In the genomic region with DNA sequence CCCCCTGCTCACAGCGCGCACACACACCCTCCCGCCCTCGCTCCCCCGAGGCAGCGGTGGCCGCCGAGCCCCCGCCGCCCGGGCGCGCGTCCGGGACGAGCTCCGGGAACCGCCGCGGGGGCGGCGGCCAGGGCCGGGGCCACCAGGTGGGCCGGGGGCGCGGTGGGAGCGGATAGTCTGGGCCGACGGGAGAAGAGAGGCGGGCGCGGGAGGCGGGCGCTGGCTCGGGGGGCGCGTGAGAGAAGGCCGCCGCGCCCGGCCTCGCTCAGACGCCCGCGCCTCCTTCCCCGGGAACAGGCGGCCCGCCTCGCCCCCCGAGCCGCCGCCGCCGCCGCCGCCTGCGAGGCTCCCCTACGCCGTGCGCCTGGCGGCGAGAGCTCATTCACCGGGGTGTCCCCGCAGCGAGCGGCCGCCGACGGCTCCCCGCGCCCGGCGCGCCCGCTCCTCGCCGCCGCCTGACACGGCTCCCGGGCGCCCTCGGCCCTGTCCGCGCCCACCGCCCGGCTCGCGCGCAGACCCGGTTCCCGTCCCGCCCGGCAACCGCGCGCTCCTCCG, we compare ENCODE assay signal across 8 cellular contexts. TPM values are rescaled to one million over a fixed set of nuclear protein-coding genes. Genes with fewer than 3 reads are reported as not detected.
DNase-seq lines count a peak whose midpoint lies in the region; ATAC-seq and TF ChIP-seq lines count a peak whose summit lies in the region.

Gene GNAQ, minus strand, starts transcription at position 541 of the 555 bp plus-strand sequence. CDS start 576 bp downstream, outside the sequence.

- H3K36me3 ChIP-seq in HEK293 (ENCODE audit: control insufficient read depth in 2 of 2, insufficient read depth in 1 of 2, low read length in 2 of 2) (no peaks in the 10 kb centered on the region), aorta (ENCODE audit: control insufficient read depth in 1 of 2, insufficient read depth in 2 of 2, low read length in 1 of 2) (no peaks in the 10 kb centered on the region)

- peak within 1 kb of the TSS; percentile 92 for H3K27ac Mint-ChIP-seq in activated T-cell treated with anti-CD3 and anti-CD28 coated beads, Interleukin-2, amount 50 U/mL, for 24 hours
- peak within 1 kb of the TSS; percentile 90 to 92 for H3K27ac Mint-ChIP-seq in natural killer cell

- POLR2A ChIA-PET in HEK293 (lab: Yijun Ruan, JAX), result interaction anchor here (0.7 to 1.1 kb wide), 3 partner anchors 54 to 124 kb away, joined by 3 read pairs; no protein-coding TSS in a partner anchor

- peak within 1 kb of the TSS; percentile 91 for H3K4me3 Mint-ChIP-seq in activated T-cell treated with anti-CD3 and anti-CD28 coated beads, Interleukin-2, amount 50 U/mL, for 24 hours
- peak within 1 kb of the TSS; percentile 93 for H3K4me3 Mint-ChIP-seq in natural killer cell

- no peaks in the 10 kb centered on the region for H3K27me3 Mint-ChIP-seq in activated T-cell treated with anti-CD3 and anti-CD28 coated beads, Interleukin-2, amount 50 U/mL, for 24 hours
- peaks cover 16 to 18% of the 10 kb centered on the region in 2 donors for H3K27me3 Mint-ChIP-seq in natural killer cell (ENCODE audit: low read depth in 2 of 2)

- H3K9me3 ChIP-seq in HEK293 (ENCODE audit: control insufficient read depth, insufficient read depth, low read depth, low read length), result no peaks in the 10 kb centered on the region
- no peaks in the 10 kb centered on the region for H3K9me3 ChIP-seq in aorta (ENCODE audit: control insufficient read depth, low read length)

- H3K9me3 Mint-ChIP-seq in activated T-cell treated with anti-CD3 and anti-CD28 coated beads, Interleukin-2, amount 50 U/mL, for 24 hours, result no peaks in the 10 kb centered on the region
- no peaks in the 10 kb centered on the region for H3K9me3 Mint-ChIP-seq in natural killer cell

- H3K27ac ChIP-seq in HEK293 (ENCODE audit: extremely low read depth, low read depth, low read length) (peak within 1 kb of the TSS; percentile 97), aorta (ENCODE audit: low read depth in 1 of 2, low read length in 2 of 2) (peak within 1 kb of the TSS; percentile 92 to 100)

- H3K4me1 ChIP-seq in HEK293 (ENCODE audit: control insufficient read depth, insufficient read depth, low read length) (peaks cover 4% of the 10 kb centered on the region), aorta (ENCODE audit: control insufficient read depth in 1 of 2, insufficient read depth in 2 of 2, low read length in 2 of 2) (peaks cover 0 to 2% of the 10 kb centered on the region in 2 donors)

- H3K36me3 Mint-ChIP-seq in activated T-cell treated with anti-CD3 and anti-CD28 coated beads, Interleukin-2, amount 50 U/mL, for 24 hours (ENCODE audit: low read depth), result peaks cover 5% of the 10 kb centered on the region
- H3K36me3 Mint-ChIP-seq in natural killer cell, result no peaks in the 10 kb centered on the region

- TF ChIP-seq CTCF in HEK293 (tag by site-specific recombination; IDR thresholded peaks at IDR 0.05) (no peak), fibroblast of the aortic adventitia (IDR thresholded peaks at IDR 0.05; ENCODE audit: insufficient read depth, low read length) (no peak), natural killer cell (IDR thresholded peaks at IDR 0.05) (no peak)

- intact Hi-C loops in natural killer cell (cut with micrococcal nuclease), result loop anchor here (5.0 to 10.0 kb wide), 4 partner anchors 183 to 854 kb away; partner anchors contain the start of gene VPS13A
- intact Hi-C loops in aorta (cut with DNase I), result loop anchor here (5.0 to 10.0 kb wide), 5 partner anchors 84 to 577 kb away; no protein-coding TSS in a partner anchor

- peak within 1 kb of the TSS; percentile 67 for H3K4me3 ChIP-seq in HEK293 (ENCODE audit: low read depth, low read length)
- peak within 1 kb of the TSS; percentile 91 for H3K4me3 ChIP-seq in fibroblast of the aortic adventitia (ENCODE audit: low read depth, low read length)
- peak within 1 kb of the TSS; percentile 89 to 100 for H3K4me3 ChIP-seq in aorta (ENCODE audit: low read length in 2 of 2)

- CTCF ChIA-PET in HEK293 (lab: Yijun Ruan, JAX), result interaction anchor here (0.6 to 6.9 kb wide), 3 partner anchors 27 to 259 kb away, joined by 3 to 94 read pairs (median 4); no protein-coding TSS in a partner anchor

- WGBS in aorta, 2 donors, result 0% methylated on average over 32 to 97 of the region's 97 CpGs

- H3K27me3 ChIP-seq in aorta (ENCODE audit: control insufficient read depth in 1 of 2, insufficient read depth in 2 of 2, low read length in 1 of 2), result no peaks in the 10 kb centered on the region

- DNase-seq in AG08396 (ENCODE audit: low spot score) (peak; percentile 60), fibroblast of the aortic adventitia (ENCODE audit: low read depth) (no peak), natural killer cell (no peak), aorta (peak; percentile 60 to 84)
- DNase-seq in activated T-cell treated with anti-CD3 and anti-CD28 coated beads, Interleukin-2, amount 50 U/mL, for 24 hours, result no peak

- ATAC-seq in natural killer cell (peak; percentile 34 to 53 (median 34)), aorta (ENCODE audit: low FRiP score) (no peak), HG02884 (IDR thresholded peaks at IDR 0.05; ENCODE audit: unreplicated experiment) (no peak), GM18517 (IDR thresholded peaks at IDR 0.05; ENCODE audit: unreplicated experiment) (no peak)

- peaks cover 64% of the 10 kb centered on the region for H3K4me1 Mint-ChIP-seq in activated T-cell treated with anti-CD3 and anti-CD28 coated beads, Interleukin-2, amount 50 U/mL, for 24 hours (ENCODE audit: low read depth)
- peaks cover 42 to 43% of the 10 kb centered on the region in 2 donors for H3K4me1 Mint-ChIP-seq in natural killer cell

TF ChIP-seq in HEK293, 187 proteins besides CTCF, POLR2A, EP300 and RAD21 (continues in another document):
- no peak for TF ChIP-seq ZNF23 (tag by site-specific recombination; IDR thresholded peaks at IDR 0.05; ENCODE audit: borderline replicate concordance)
- no peak for TF ChIP-seq ZNF677 (tag by site-specific recombination; IDR thresholded peaks at IDR 0.05)
- no peak for TF ChIP-seq ZNF169 (tag by site-specific recombination; IDR thresholded peaks at IDR 0.05)
- TF ChIP-seq AEBP2 (tag by site-specific recombination; IDR thresholded peaks at IDR 0.05; ENCODE audit: borderline replicate concordance), result no peak
- no peak for TF ChIP-seq ZNF529 (tag by site-specific recombination; IDR thresholded peaks at IDR 0.05; ENCODE audit: insufficient replicate concordance)
- no peak for TF ChIP-seq PRDM4 (tag by site-specific recombination; IDR thresholded peaks at IDR 0.05)
- TF ChIP-seq ZNF777 (tag by site-specific recombination; IDR thresholded peaks at IDR 0.05; ENCODE audit: borderline replicate concordance), result no peak
- no peak for TF ChIP-seq ZNF621 (tag by site-specific recombination; IDR thresholded peaks at IDR 0.05)
- TF ChIP-seq EGR2 (tag by site-specific recombination; IDR thresholded peaks at IDR 0.05; ENCODE audit: low read depth), result no peak
- TF ChIP-seq ZNF544 (tag by site-specific recombination; IDR thresholded peaks at IDR 0.05), result no peak
- TF ChIP-seq ZNF366 (tag by site-specific recombination; conservative IDR thresholded peaks at IDR 0.05), result no peak
- TF ChIP-seq ZNF48 (tag by site-specific recombination; IDR thresholded peaks at IDR 0.05), result no peak
- no peak for TF ChIP-seq ZNF548 (tag by site-specific recombination; IDR thresholded peaks at IDR 0.05)

RNA-seq across cellular contexts. Expression of gene GNAQ, which starts in this region (rescaled TPM):
- 58.0 and 104 TPM in 2 replicates for total RNA-seq in fibroblast of the aortic adventitia (ENCODE audit: low replicate concordance)
- total RNA-seq in natural killer cell, result 10 to 100 TPM; 17.8 to 51.6 (median 24.5) TPM
- 10 to 100 TPM; 80.2 to 84.2 TPM for total RNA-seq in aorta
- polyA plus RNA-seq in aorta, result 10 to 100 TPM; 21.9 to 25.9 TPM

Comparison
In these comparisons a context has a peak if more than half of its experiments do, and no peak if none do; other contexts are left out.
1. DNase-seq: peak in AG08396 (single experiment) and aorta (2 of 2); none in activated T-cell treated with anti-CD3 and anti-CD28 coated beads, Interleukin-2, amount 50 U/mL, for 24 hours (single experiment), fibroblast of the aortic adventitia (single experiment) and natural killer cell (single experiment).
2. ATAC-seq: peak in natural killer cell (3 of 3); none in aorta (single experiment), HG02884 (single experiment) and GM18517 (single experiment).
3. Peak in every context shown above with its lines, with median percentiles within 50 percentile points of each other: H3K4me3 ChIP-seq.